12 cellular contexts compared by ENCODE assay signal in the genomic region with DNA sequence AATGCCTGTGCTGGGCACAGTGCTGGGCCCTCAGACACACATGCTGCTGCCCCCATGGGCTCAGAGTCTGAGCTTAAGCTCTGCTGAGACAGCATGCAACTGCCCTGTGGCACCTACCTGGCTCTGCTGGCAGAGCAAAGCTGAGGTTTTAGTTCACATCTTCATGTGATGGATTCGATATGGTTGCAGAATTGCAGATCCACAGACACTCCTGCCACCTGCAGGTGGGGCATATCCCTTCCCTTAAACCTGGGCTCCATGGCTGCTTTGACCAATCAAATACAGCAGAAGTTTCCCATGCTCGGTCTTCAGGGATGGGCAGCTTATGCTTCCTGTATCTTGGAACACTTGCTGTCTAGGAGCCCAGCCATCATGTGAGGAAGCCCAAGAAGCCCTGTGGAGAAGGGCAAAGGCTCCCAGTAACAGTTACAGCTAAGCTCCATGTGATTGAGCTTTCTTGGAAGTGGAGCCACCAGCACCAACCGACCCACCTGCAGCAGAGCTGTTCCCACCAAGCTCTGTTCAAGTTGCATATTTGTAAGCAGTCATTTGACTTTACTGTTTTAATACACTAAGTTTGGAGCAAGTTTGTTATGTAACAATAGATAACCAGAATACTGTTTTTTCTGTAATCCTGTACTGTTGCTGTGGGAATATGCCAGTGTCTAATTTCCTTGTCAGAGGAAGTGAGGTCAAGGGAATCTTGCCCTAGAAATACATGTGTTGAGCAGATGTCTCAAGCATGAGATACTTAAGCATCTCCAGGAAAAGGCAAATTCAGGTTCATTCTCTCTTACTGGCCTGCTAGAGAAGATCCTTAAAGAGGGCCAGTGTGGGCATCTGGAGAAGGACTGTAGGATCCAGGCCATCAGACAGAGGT.
DNase-seq lines count a peak whose midpoint lies in the region; ATAC-seq and TF ChIP-seq lines count a peak whose summit lies in the region.
"Had no signal": no experiment of that assay in that cellular context is flagged by ENCODE, and none has a peak within 500 bp of the region (broad histone marks: within the 10 kb centered on the region; RNA-seq: fewer than 3 reads in every experiment).

No MANE protein-coding gene starts in this region.

- peak overlapping the region; percentile 89 for H4K8ac ChIP-seq in mesenchymal stem cell (ENCODE audit: low read length)

- TF ChIP-seq CTCF in WTC11 (IDR thresholded peaks at IDR 0.05) (no peak), ovary (IDR thresholded peaks at IDR 0.05) (no peak)

- no peak overlapping the region for H3K4me2 ChIP-seq in mesenchymal stem cell (ENCODE audit: low read length, poor library complexity, severe bottlenecking)

- H3K4me3 Mint-ChIP-seq in WTC11, result no peak overlapping the region
- H3K4me3 Mint-ChIP-seq: activated naive CD8-positive, alpha-beta T cell treated with anti-CD3 and anti-CD28 coated beads for 36 hours had no signal

- no peaks in the 10 kb centered on the region for H3K36me3 Mint-ChIP-seq in WTC11
- H3K36me3 Mint-ChIP-seq: activated naive CD8-positive, alpha-beta T cell treated with anti-CD3 and anti-CD28 coated beads for 36 hours had no signal

- H3K9ac ChIP-seq in mesenchymal stem cell (ENCODE audit: low read length), result no peak overlapping the region

- peak; percentile 76 for DNase-seq in DMS53 (lab: John Stamatoyannopoulos, UW)
- DNase-seq in DMS53 treated with DMSO at 0.1 percent for 48 hours (lab: John Stamatoyannopoulos, UW; ENCODE audit: unreplicated experiment), result no peak
- peak; percentile 90 for DNase-seq in HCEC 1CT
- DNase-seq in WTC11 (ENCODE audit: low spot score), result peak; percentile 25
- DNase-seq in mesenchymal stem cell, result peak; percentile 44
- no peak for DNase-seq in NCI-H1105 treated with DMSO at 0.1 percent for 48 hours (lab: John Stamatoyannopoulos, UW)
- no peak for DNase-seq in HT-29 (ENCODE audit: low spot score)
- no peak for DNase-seq in ovary
- DNase-seq: 8988T; activated naive CD8-positive, alpha-beta T cell treated with anti-CD3 and anti-CD28 coated beads for 36 hours; testis had no signal

- peak overlapping the region; percentile 40 to 44 for H2BK12ac ChIP-seq in mesenchymal stem cell (ENCODE audit: low read length in 2 of 2)

- no peak overlapping the region for H2BK120ac ChIP-seq in mesenchymal stem cell (ENCODE audit: low read depth, low read length)

- no peak overlapping the region for H2AFZ ChIP-seq in mesenchymal stem cell (ENCODE audit: low read depth, low read length)

- H2BK5ac ChIP-seq in mesenchymal stem cell (ENCODE audit: low read depth, low read length, poor library complexity, severe bottlenecking), result no peak overlapping the region

- no peaks in the 10 kb centered on the region; the same call in 1 of the 2 replicates for H3K27me3 Mint-ChIP-seq in WTC11 (ENCODE audit: low read depth)

- TF ChIP-seq POLR2A in ovary (IDR thresholded peaks at IDR 0.05), result no peak

- H3K4me1 Mint-ChIP-seq in WTC11, result peaks cover 20% of the 10 kb centered on the region

- ATAC-seq in WTC11, result peak; percentile 76

- POLR2A ChIA-PET in WTC11 (lab: Charles Lee), result no interaction called here

- H2AK5ac ChIP-seq in mesenchymal stem cell (ENCODE audit: low read length, severe bottlenecking), result peak overlapping the region; percentile 87

- no peak overlapping the region for H3K23ac ChIP-seq in mesenchymal stem cell (ENCODE audit: low read length in 2 of 2)

- H3K4ac ChIP-seq in mesenchymal stem cell (ENCODE audit: low read depth in 1 of 2, low read length in 2 of 2), result peak overlapping the region; percentile 29 to 81

- H3K9me3 ChIP-seq in mesenchymal stem cell (ENCODE audit: control insufficient read depth, low read length) (no peaks in the 10 kb centered on the region), ovary (no peaks in the 10 kb centered on the region)
- H3K9me3 ChIP-seq: SJSA1, testis had no signal

- H3K27ac ChIP-seq in mesenchymal stem cell (ENCODE audit: low read length, poor library complexity, severe bottlenecking), result no peak overlapping the region
- no peak overlapping the region for H3K27ac ChIP-seq in ovary
- H3K27ac ChIP-seq: SJSA1, testis had no signal

- H2BK15ac ChIP-seq in mesenchymal stem cell (ENCODE audit: low read depth, poor library complexity, severe bottlenecking), result no peak overlapping the region

- peaks cover 39% of the 10 kb centered on the region for H3K79me1 ChIP-seq in mesenchymal stem cell (replicated peaks; ENCODE audit: low read length, poor library complexity, severe bottlenecking)

- 86% methylated on average over 3 of the region's 3 CpGs for WGBS in mesenchymal stem cell
- WGBS in ovary, 3 donors, result 84 to 88% (median 85%) methylated on average over 3 of the region's 3 CpGs

- peak overlapping the region in 1 of 2 experiments; percentile 29 for H3K4me3 ChIP-seq in mesenchymal stem cell (ENCODE audit: insufficient read depth in 1 of 2, low read depth in 1 of 2, low read length in 2 of 2)
- H3K4me3 ChIP-seq in ovary, result no peak overlapping the region
- H3K4me3 ChIP-seq: SJSA1, testis had no signal

- peak overlapping the region; percentile 70 for H4K91ac ChIP-seq in mesenchymal stem cell (ENCODE audit: low read length)

- H3K14ac ChIP-seq in mesenchymal stem cell (ENCODE audit: low read length in 2 of 2), result no peak overlapping the region

- H3K27ac Mint-ChIP-seq in WTC11, result no peak overlapping the region
- H3K27ac Mint-ChIP-seq: activated naive CD8-positive, alpha-beta T cell treated with anti-CD3 and anti-CD28 coated beads for 36 hours had no signal

- no peak for TF ChIP-seq EP300 in ovary (IDR thresholded peaks at IDR 0.05)

- CTCF ChIA-PET in WTC11 (lab: Charles Lee), result interaction anchor here (1.0 to 1.8 kb wide), 8 partner anchors 14 to 302 kb away, joined by 3 to 10 read pairs (median 4); a partner anchor contains a TSS

- H3K9me3 Mint-ChIP-seq in WTC11, result no peaks in the 10 kb centered on the region
- H3K9me3 Mint-ChIP-seq: activated naive CD8-positive, alpha-beta T cell treated with anti-CD3 and anti-CD28 coated beads for 36 hours had no signal

- H3K4me1 ChIP-seq in mesenchymal stem cell (ENCODE audit: control insufficient read depth, insufficient read depth, low read depth, low read length) (peaks cover 22% of the 10 kb centered on the region), ovary (ENCODE audit: insufficient read depth) (no peaks in the 10 kb centered on the region)
- H3K4me1 ChIP-seq: testis had no signal

- intact Hi-C loops in ovary (cut with DNase I), result no loop called here

- H3K27me3 ChIP-seq in mesenchymal stem cell (ENCODE audit: control insufficient read depth in 1 of 2, insufficient read depth in 1 of 2, low read length in 2 of 2), result peaks cover 0 to 9% of the 10 kb centered on the region in 2 experiments
- H3K27me3 ChIP-seq in ovary, result no peaks in the 10 kb centered on the region
- H3K27me3 ChIP-seq: SJSA1, testis had no signal

- peak overlapping the region; percentile 51 to 87 for H3K18ac ChIP-seq in mesenchymal stem cell (ENCODE audit: low read depth in 1 of 2, low read length in 2 of 2)

- H3K36me3 ChIP-seq in mesenchymal stem cell (ENCODE audit: control insufficient read depth in 1 of 2, insufficient read depth in 2 of 2, low read depth in 1 of 2, low read length in 2 of 2) (no peaks in the 10 kb centered on the region), ovary (no peaks in the 10 kb centered on the region)
- H3K36me3 ChIP-seq: SJSA1 had no signal

TF ChIP-seq in WTC11, 78 proteins besides CTCF, POLR2A, EP300 and RAD21 (continues in another document):
- TF ChIP-seq TP53 (CRISPR knock-in tag; IDR thresholded peaks at IDR 0.05) (no peak), FOXK1 (CRISPR knock-in tag; IDR thresholded peaks at IDR 0.05) (no peak), GTF2I (CRISPR knock-in tag; conservative IDR thresholded peaks at IDR 0.05) (no peak), NFYB (CRISPR knock-in tag; conservative IDR thresholded peaks at IDR 0.05; ENCODE audit: low read depth) (no peak), RELA (CRISPR knock-in tag; IDR thresholded peaks at IDR 0.05; ENCODE audit: borderline replicate concordance) (no peak), FOXJ3 (CRISPR knock-in tag; IDR thresholded peaks at IDR 0.05; ENCODE audit: borderline replicate concordance) (no peak), OVOL2 (CRISPR knock-in tag; IDR thresholded peaks at IDR 0.05; ENCODE audit: borderline replicate concordance) (no peak), PRRX2 (CRISPR knock-in tag; IDR thresholded peaks at IDR 0.05) (no peak), ZNF219 (CRISPR knock-in tag; IDR thresholded peaks at IDR 0.05; ENCODE audit: borderline replicate concordance) (no peak)
- TF ChIP-seq, protein P1, sequence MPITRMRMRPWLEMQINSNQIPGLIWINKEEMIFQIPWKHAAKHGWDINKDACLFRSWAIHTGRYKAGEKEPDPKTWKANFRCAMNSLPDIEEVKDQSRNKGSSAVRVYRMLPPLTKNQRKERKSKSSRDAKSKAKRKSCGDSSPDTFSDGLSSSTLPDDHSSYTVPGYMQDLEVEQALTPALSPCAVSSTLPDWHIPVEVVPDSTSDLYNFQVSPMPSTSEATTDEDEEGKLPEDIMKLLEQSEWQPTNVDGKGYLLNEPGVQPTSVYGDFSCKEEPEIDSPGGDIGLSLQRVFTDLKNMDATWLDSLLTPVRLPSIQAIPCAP (CRISPR knock-in tag; IDR thresholded peaks at IDR 0.05), result no peak
- TF ChIP-seq, protein P2, sequence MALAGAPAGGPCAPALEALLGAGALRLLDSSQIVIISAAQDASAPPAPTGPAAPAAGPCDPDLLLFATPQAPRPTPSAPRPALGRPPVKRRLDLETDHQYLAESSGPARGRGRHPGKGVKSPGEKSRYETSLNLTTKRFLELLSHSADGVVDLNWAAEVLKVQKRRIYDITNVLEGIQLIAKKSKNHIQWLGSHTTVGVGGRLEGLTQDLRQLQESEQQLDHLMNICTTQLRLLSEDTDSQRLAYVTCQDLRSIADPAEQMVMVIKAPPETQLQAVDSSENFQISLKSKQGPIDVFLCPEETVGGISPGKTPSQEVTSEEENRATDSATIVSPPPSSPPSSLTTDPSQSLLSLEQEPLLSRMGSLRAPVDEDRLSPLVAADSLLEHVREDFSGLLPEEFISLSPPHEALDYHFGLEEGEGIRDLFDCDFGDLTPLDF (CRISPR knock-in tag; IDR thresholded peaks at IDR 0.05), result no peak

Comparison
In these comparisons a context has a peak if more than half of its experiments do, and no peak if none do; other contexts are left out.
1. DNase-seq: peak in DMS53 (single experiment), HCEC 1CT (single experiment), WTC11 (single experiment) and mesenchymal stem cell (single experiment); none in DMS53 treated with DMSO at 0.1 percent for 48 hours (single experiment), NCI-H1105 treated with DMSO at 0.1 percent for 48 hours (single experiment), HT-29 (single experiment) and ovary (0 of 5).